8 cellular contexts compared by ENCODE assay signal in genomic region chr15:25439456-25439836, GRCh38. TPM values are rescaled to one million over a fixed set of nuclear protein-coding genes. Genes with fewer than 3 reads are reported as not detected.
DNase-seq lines count a peak whose midpoint lies in the region; ATAC-seq and TF ChIP-seq lines count a peak whose summit lies in the region.

No MANE protein-coding gene starts in this region.

- H3K9me3 ChIP-seq in Karpas-422 (ENCODE audit: low read length) (peaks cover 12% of the 10 kb centered on the region), testis (no peaks in the 10 kb centered on the region)

- 2 to 4% methylated on average over 10 to 12 of the region's 12 CpGs for WGBS in testis, 2 donors

- H3K27ac Mint-ChIP-seq in MCF 10A (ENCODE audit: low read depth, unreplicated experiment): peak overlapping the region; percentile 95

- TF ChIP-seq CTCF in MCF 10A (IDR thresholded peaks at IDR 0.05; ENCODE audit: unreplicated experiment) (no peak), testis (IDR thresholded peaks at IDR 0.05) (no peak)

- H3K9me3 Mint-ChIP-seq in MCF 10A (ENCODE audit: unreplicated experiment): no peaks in the 10 kb centered on the region

- H3K27me3 Mint-ChIP-seq in MCF 10A (ENCODE audit: insufficient read depth, unreplicated experiment): no peaks in the 10 kb centered on the region

- H3K27me3 ChIP-seq in Karpas-422 (ENCODE audit: low read length) (no peaks in the 10 kb centered on the region), testis (no peaks in the 10 kb centered on the region)

- H3K4me3 Mint-ChIP-seq in MCF 10A (ENCODE audit: unreplicated experiment): peak overlapping the region; percentile 86

- peaks cover 31% of the 10 kb centered on the region for H3K36me3 ChIP-seq in Karpas-422 (ENCODE audit: insufficient read depth, low read length)
- H3K36me3 ChIP-seq in testis (ENCODE audit: low read depth, missing control alignments): no peaks in the 10 kb centered on the region

- H3K79me2 ChIP-seq in Karpas-422 (ENCODE audit: low read length): peaks cover 46% of the 10 kb centered on the region

- intact Hi-C loops in MCF 10A (cut with micrococcal nuclease) (loop anchor here (5.0 kb wide), 2 partner anchors 92 to 482 kb away; no protein-coding TSS in a partner anchor), testis (cut with DNase I; ENCODE audit: low total_unique reads) (loop anchor here (5.0 kb wide), 1 partner anchor 477 kb away; no protein-coding TSS in a partner anchor)

- H3K27ac ChIP-seq in Karpas-422 (ENCODE audit: low read length) (peak overlapping the region; percentile 77), testis (peak overlapping the region; percentile 98 to 99)

- H3K4me3 ChIP-seq in Karpas-422 (ENCODE audit: low read length) (peak overlapping the region; percentile 85), testis (peak overlapping the region; percentile 97 to 99)

- ATAC-seq in GM21515 (IDR thresholded peaks at IDR 0.05; ENCODE audit: unreplicated experiment) (peak; percentile 10), left lobe of liver (peak; percentile 60)

- POLR2A ChIA-PET in MCF 10A (lab: Yijun Ruan, JAX): interaction anchor here (0.6 to 1.6 kb wide), 12 partner anchors 9 to 117 kb away, joined by 3 to 6 read pairs (median 4); no protein-coding TSS in a partner anchor

- H4K20me1 ChIP-seq in Karpas-422 (ENCODE audit: insufficient read depth, low read depth, low read length): peaks cover 14% of the 10 kb centered on the region

- H3K4me1 Mint-ChIP-seq in MCF 10A (ENCODE audit: insufficient read depth, unreplicated experiment): peaks cover 6% of the 10 kb centered on the region

- no peaks in the 10 kb centered on the region for H3K9me2 ChIP-seq in Karpas-422 (replicated peaks; ENCODE audit: insufficient read depth, low read length)

- DNase-seq in ELR (ENCODE audit: low read depth) (peak; percentile 47), Karpas-422 (peak; percentile 57), MCF 10A (ENCODE audit: unreplicated experiment) (no peak), left lobe of liver (ENCODE audit: low spot score) (peak; percentile 77), testis (peak; percentile 32), NCI-H526 treated with DMSO at 0.1 percent for 48 hours (lab: John Stamatoyannopoulos, UW) (no peak)
- no peak for DNase-seq in central memory CD4-positive, alpha-beta T cell

- TF ChIP-seq POLR2A in testis (IDR thresholded peaks at IDR 0.05): no peak

- CTCF ChIA-PET in MCF 10A (lab: Yijun Ruan, JAX): interaction anchor here (0.6 to 1.3 kb wide), 5 partner anchors 34 to 810 kb away, joined by 3 to 5 read pairs (median 3); no protein-coding TSS in a partner anchor

- H2AFZ ChIP-seq in Karpas-422 (ENCODE audit: low read length): peak overlapping the region; percentile 97

- peaks cover 27% of the 10 kb centered on the region for H3K4me1 ChIP-seq in Karpas-422 (ENCODE audit: low read length)
- peaks cover 7% of the 10 kb centered on the region for H3K4me1 ChIP-seq in testis

- peak overlapping the region; percentile 98 for H3K4me2 ChIP-seq in Karpas-422 (ENCODE audit: low read depth, low read length, poor library complexity, severe bottlenecking)

- peak overlapping the region; percentile 95 for H3K9ac ChIP-seq in Karpas-422 (ENCODE audit: low read length)

- no peaks in the 10 kb centered on the region for H3K36me3 Mint-ChIP-seq in MCF 10A (ENCODE audit: insufficient read depth, unreplicated experiment)

- TSS peak; percentile 85 for BruUV-seq in MCF 10A (replicated peaks; lab: Mats Ljungman, UMichigan)

RNA-seq across cellular contexts. Expression of gene UBE3A, which starts 0.6 kb away (rescaled TPM):
- 85.0 and 121 TPM in 2 replicates for total RNA-seq in Karpas-422 (2014; rRNA removed; shearing (Covaris generic); ENCODE audit: low replicate concordance)
- total RNA-seq in MCF 10A (2022) (81.2 and 101 TPM in 2 replicates), left lobe of liver (49.8 TPM), testis (100 to 1,000 TPM in 1 of 2 donors, 10 to 100 TPM in 1; 86.5 to 103 TPM)
- 77.3 TPM for polyA plus RNA-seq in testis (ENCODE audit: insufficient read depth, low read depth, low replicate concordance)

Comparison
In these comparisons a context has a peak if more than half of its experiments do, and no peak if none do; other contexts are left out.
1. DNase-seq: peak in ELR (single experiment), Karpas-422 (single experiment), left lobe of liver (single experiment) and testis (single experiment); none in MCF 10A (single experiment), NCI-H526 treated with DMSO at 0.1 percent for 48 hours (single experiment) and central memory CD4-positive, alpha-beta T cell (single experiment).